In genomic region chr12:55725556-55725955, GRCh38 we compare ENCODE assay signal across 10 cellular contexts. TPM values are rescaled to one million over a fixed set of nuclear protein-coding genes. Genes with fewer than 3 reads are reported as not detected.
DNase-seq lines count a peak whose midpoint lies in the region; TF ChIP-seq lines count a peak whose summit lies in the region.
"Had no signal": no experiment of that assay in that cellular context is flagged by ENCODE, and none has a peak within 500 bp of the region (broad histone marks: within the 10 kb centered on the region; RNA-seq: fewer than 3 reads in every experiment).

No MANE protein-coding gene starts in this region.

- peak overlapping the region; percentile 23 for H3K4me3 Mint-ChIP-seq in MCF 10A (ENCODE audit: unreplicated experiment)

- no peak overlapping the region for H3K18ac ChIP-seq in mesenchymal stem cell (ENCODE audit: low read depth in 1 of 2, low read length in 2 of 2)

- H3K4me2 ChIP-seq in mesenchymal stem cell (ENCODE audit: low read length, poor library complexity, severe bottlenecking): no peak overlapping the region

- peaks cover 42% of the 10 kb centered on the region for H3K36me3 Mint-ChIP-seq in MCF 10A (ENCODE audit: insufficient read depth, unreplicated experiment)

- POLR2A ChIA-PET in MCF 10A (lab: Yijun Ruan, JAX): interaction anchor here (1.3 kb wide), 1 partner anchor 208 kb away, joined by 3 read pairs; no protein-coding TSS in a partner anchor

- no peak overlapping the region for H2BK15ac ChIP-seq in mesenchymal stem cell (ENCODE audit: low read depth, poor library complexity, severe bottlenecking)

- H3K36me3 ChIP-seq in breast epithelium (no peaks in the 10 kb centered on the region), mesenchymal stem cell (ENCODE audit: control insufficient read depth in 1 of 2, insufficient read depth in 2 of 2, low read depth in 1 of 2, low read length in 2 of 2) (peaks cover 48 to 49% of the 10 kb centered on the region in 2 experiments), transverse colon (no peaks in the 10 kb centered on the region)

- H3K9me3 ChIP-seq in breast epithelium (no peaks in the 10 kb centered on the region), mesenchymal stem cell (ENCODE audit: control insufficient read depth, low read length) (no peaks in the 10 kb centered on the region), transverse colon (no peaks in the 10 kb centered on the region)

- H3K79me1 ChIP-seq in mesenchymal stem cell (replicated peaks; ENCODE audit: low read length, poor library complexity, severe bottlenecking): peaks cover 9% of the 10 kb centered on the region

- no peaks in the 10 kb centered on the region for H3K9me3 Mint-ChIP-seq in MCF 10A (ENCODE audit: unreplicated experiment)

- TF ChIP-seq POLR2A in breast epithelium (IDR thresholded peaks at IDR 0.05): no peak
- TF ChIP-seq POLR2A in transverse colon (IDR thresholded peaks at IDR 0.05): no peak

- peak overlapping the region; percentile 95 for H3K9ac ChIP-seq in mesenchymal stem cell (ENCODE audit: low read length)

- TF ChIP-seq EP300 in transverse colon (IDR thresholded peaks at IDR 0.05; ENCODE audit: low read depth): no peak

- H4K91ac ChIP-seq in mesenchymal stem cell (ENCODE audit: low read length): no peak overlapping the region

- H2BK5ac ChIP-seq in mesenchymal stem cell (ENCODE audit: low read depth, low read length, poor library complexity, severe bottlenecking): no peak overlapping the region

- BruUV-seq in MCF 10A (replicated peaks; lab: Mats Ljungman, UMichigan): no TSS peak

- H3K27me3 Mint-ChIP-seq in MCF 10A (ENCODE audit: insufficient read depth, unreplicated experiment): no peaks in the 10 kb centered on the region

- H3K4ac ChIP-seq in mesenchymal stem cell (ENCODE audit: low read depth in 1 of 2, low read length in 2 of 2): no peak overlapping the region

- CTCF ChIA-PET in MCF 10A (lab: Yijun Ruan, JAX): interaction anchor here (0.6 to 1.8 kb wide), 3 partner anchors 9 to 1326 kb away, joined by 3 to 10 read pairs (median 5); no protein-coding TSS in a partner anchor

- H3K27ac ChIP-seq in breast epithelium: peak overlapping the region in 1 of 2 donors; percentile 40
- H3K27ac ChIP-seq in mesenchymal stem cell (ENCODE audit: low read length, poor library complexity, severe bottlenecking): no peak overlapping the region
- H3K27ac ChIP-seq in transverse colon: peak overlapping the region in 3 of 4 donors; percentile 96 to 99 (median 97)
- H3K27ac ChIP-seq: VCaP had no signal

- no peak overlapping the region for H2AK5ac ChIP-seq in mesenchymal stem cell (ENCODE audit: low read length, severe bottlenecking)

- no peak overlapping the region for H2BK120ac ChIP-seq in mesenchymal stem cell (ENCODE audit: low read depth, low read length)

- H2AFZ ChIP-seq in mesenchymal stem cell (ENCODE audit: low read depth, low read length): no peak overlapping the region

- H3K23ac ChIP-seq in mesenchymal stem cell (ENCODE audit: low read length in 2 of 2): peak overlapping the region in 1 of 2 experiments; percentile 32

- H3K14ac ChIP-seq in mesenchymal stem cell (ENCODE audit: low read length in 2 of 2): no peak overlapping the region

- in situ Hi-C loops in transverse colon (cut with MboI; ENCODE audit: low pct_ligation_motif_present in 1 of 4, low pct_unique_long_range_greater_than_20kb in 1 of 4, low sequenced_read_pairs in 3 of 4): loop anchor here in 1 of 4 donors (10.0 kb wide), 1 partner anchor 389 kb away; the partner anchor contains the start of genes RPL41 and ZC3H10

- H3K4me1 ChIP-seq in breast epithelium (peaks cover 13% of the 10 kb centered on the region in 2 donors), mesenchymal stem cell (ENCODE audit: control insufficient read depth, insufficient read depth, low read depth, low read length) (peaks cover 44% of the 10 kb centered on the region), transverse colon (peaks cover 29 to 80% (median 66%) of the 10 kb centered on the region in 4 donors)

- H2BK12ac ChIP-seq in mesenchymal stem cell (ENCODE audit: low read length in 2 of 2): no peak overlapping the region

- TF ChIP-seq CTCF in MCF 10A (IDR thresholded peaks at IDR 0.05; ENCODE audit: unreplicated experiment) (no peak), breast epithelium (IDR thresholded peaks at IDR 0.05) (no peak), transverse colon (IDR thresholded peaks at IDR 0.05) (no peak)

- H4K8ac ChIP-seq in mesenchymal stem cell (ENCODE audit: low read length): no peak overlapping the region

- intact Hi-C loops in MCF 10A (cut with micrococcal nuclease) (no loop called here), breast epithelium (cut with DNase I; ENCODE audit: low total_unique reads) (no loop called here), transverse colon (cut with DNase I; ENCODE audit: low total_unique reads) (no loop called here)

- H3K4me3 ChIP-seq in breast epithelium (no peak overlapping the region), mesenchymal stem cell (ENCODE audit: insufficient read depth in 1 of 2, low read depth in 1 of 2, low read length in 2 of 2) (peak overlapping the region in 1 of 2 experiments; percentile 94), transverse colon (no peak overlapping the region)

- WGBS in mesenchymal stem cell: 66% methylated on average over 1 of the region's 3 CpGs
- 59 to 69% methylated on average over 3 of the region's 3 CpGs for WGBS in transverse colon (ENCODE audit: low coverage in 1 of 2), 2 donors

- no peaks in the 10 kb centered on the region for H3K27me3 ChIP-seq in breast epithelium
- no peaks in the 10 kb centered on the region for H3K27me3 ChIP-seq in mesenchymal stem cell (ENCODE audit: control insufficient read depth in 1 of 2, insufficient read depth in 1 of 2, low read length in 2 of 2)
- H3K27me3 ChIP-seq in transverse colon: no peaks in the 10 kb centered on the region

- peaks cover 20% of the 10 kb centered on the region for H3K4me1 Mint-ChIP-seq in MCF 10A (ENCODE audit: insufficient read depth, unreplicated experiment)

- H3K27ac Mint-ChIP-seq in MCF 10A (ENCODE audit: low read depth, unreplicated experiment): no peak overlapping the region

- DNase-seq in MCF 10A (ENCODE audit: unreplicated experiment) (no peak), breast epithelium (ENCODE audit: low spot score in 2 of 2) (no peak), mesenchymal stem cell (no peak), transverse colon (peak; percentile 7), glomerular visceral epithelial cell (ENCODE audit: extremely low spot score) (no peak), GOT3 (lab: John Stamatoyannopoulos, UW) (no peak)
- DNase-seq: ACHN, NCI-H2227 treated with DMSO at 0.1 percent for 48 hours, small intestine had no signal

RNA-seq across cellular contexts. Expression of gene CD63, which starts 3.3 kb away (rescaled TPM):
- total RNA-seq in MCF 10A (2022) (552 and 724 TPM in 2 replicates), breast epithelium (100 to 1,000 TPM; 540 to 910 (median 777) TPM), transverse colon (100 to 1,000 TPM; 427 to 723 (median 581) TPM)
- polyA plus RNA-seq in mesenchymal stem cell (2013, experiment 1 of 2): 3,698 TPM
- 3,754 TPM for polyA plus RNA-seq in mesenchymal stem cell (2013, experiment 2 of 2)

RNA-seq across cellular contexts. Expression of gene RDH5, which starts 5.4 kb away (rescaled TPM):
- 2.5 and 3.9 TPM in 2 replicates for total RNA-seq in MCF 10A (2022)
- 10 to 100 TPM; 18.9 to 90.9 (median 21.6) TPM for total RNA-seq in breast epithelium
- 1.1 TPM for polyA plus RNA-seq in mesenchymal stem cell (2013, experiment 1 of 2)
- polyA plus RNA-seq in mesenchymal stem cell (2013, experiment 2 of 2): 1.1 TPM
- total RNA-seq in transverse colon: 10 to 100 TPM; 16.5 to 74.4 (median 58.3) TPM

RNA-seq across cellular contexts. Expression of gene BLOC1S1, which starts 9.7 kb away (rescaled TPM):
- total RNA-seq in MCF 10A (2022) (75.8 and 84.3 TPM in 2 replicates), breast epithelium (100 to 1,000 TPM; 141 to 238 (median 162) TPM), transverse colon (100 to 1,000 TPM; 158 to 494 (median 381) TPM)
- polyA plus RNA-seq in mesenchymal stem cell (2013, experiment 1 of 2): 95.3 TPM
- 97.2 TPM for polyA plus RNA-seq in mesenchymal stem cell (2013, experiment 2 of 2)

RNA-seq across cellular contexts. Expression of gene GDF11, which starts 17.4 kb away (rescaled TPM):
- total RNA-seq in MCF 10A (2022): 1.9 TPM in 2 replicates
- total RNA-seq in breast epithelium: 1 to 10 TPM in 1 of 3 donors, under 1 TPM in 2; 0.64 to 1.6 (median 0.88) TPM
- polyA plus RNA-seq in mesenchymal stem cell (2013, experiment 1 of 2): 23.3 TPM
- 21.7 TPM for polyA plus RNA-seq in mesenchymal stem cell (2013, experiment 2 of 2)
- total RNA-seq in transverse colon: 1 to 10 TPM in 1 of 4 donors, under 1 TPM in 3; 0.37 to 1.7 (median 0.60) TPM

RNA-seq across cellular contexts. Expression of gene ITGA7, which starts 17.9 kb away (rescaled TPM):
- 2.1 and 3.0 TPM in 2 replicates for total RNA-seq in MCF 10A (2022)
- total RNA-seq in breast epithelium: 100 to 1,000 TPM in 1 of 3 donors, 10 to 100 TPM in 2; 20.5 to 190 (median 33.1) TPM
- 0.30 TPM for polyA plus RNA-seq in mesenchymal stem cell (2013, experiment 1 of 2)
- polyA plus RNA-seq in mesenchymal stem cell (2013, experiment 2 of 2): 0.23 TPM
- 100 to 1,000 TPM in 1 of 4 donors, 10 to 100 TPM in 3; 14.4 to 125 (median 23.6) TPM for total RNA-seq in transverse colon
